In genomic region chr1:154982897-154983648, GRCh38 we compare ENCODE assay signal across 8 cellular contexts. TPM values are rescaled to one million over a fixed set of nuclear protein-coding genes. Genes with fewer than 3 reads are reported as not detected.
A peak's percentile ranks its signal among the peaks of the same experiment; 100 is the strongest.
DNase-seq lines count a peak whose midpoint lies in the region; ATAC-seq and TF ChIP-seq lines count a peak whose summit lies in the region.

FLAD1 (plus strand) TSS chr1:154983344; CDS start chr1:154983695, 351 bp downstream.

- H3K4me2 ChIP-seq in hepatocyte, result peak within 1 kb of the TSS; percentile 95

- H3K9me3 ChIP-seq in hepatocyte (ENCODE audit: low read depth), result no peaks in the 10 kb centered on the region
- H3K9me3 ChIP-seq in aorta (ENCODE audit: control insufficient read depth, low read length), result no peaks in the 10 kb centered on the region

- no peak for TF ChIP-seq CTCF in hepatocyte (IDR thresholded peaks at IDR 0.05; ENCODE audit: poor library complexity)

- peak within 1 kb of the TSS; percentile 46 for H3K4me3 ChIP-seq in hepatocyte
- peak within 1 kb of the TSS; percentile 78 for H3K4me3 ChIP-seq in rectal smooth muscle tissue (ENCODE audit: low read length)
- peak within 1 kb of the TSS; percentile 77 to 90 for H3K4me3 ChIP-seq in aorta (ENCODE audit: low read length in 2 of 2)

- H3K27me3 ChIP-seq in hepatocyte (no peaks in the 10 kb centered on the region), rectal smooth muscle tissue (ENCODE audit: control insufficient read depth, insufficient read depth, low read length) (no peaks in the 10 kb centered on the region), aorta (ENCODE audit: control insufficient read depth in 1 of 2, insufficient read depth in 2 of 2, low read length in 1 of 2) (no peaks in the 10 kb centered on the region)

- H3K9me2 ChIP-seq in hepatocyte (replicated peaks; ENCODE audit: insufficient read depth), result no peaks in the 10 kb centered on the region

- H3K9ac ChIP-seq in rectal smooth muscle tissue (ENCODE audit: low read length), result peak within 1 kb of the TSS; percentile 20

- H3K4me1 ChIP-seq in hepatocyte (ENCODE audit: insufficient read depth) (peaks cover 11% of the 10 kb centered on the region), rectal smooth muscle tissue (ENCODE audit: control insufficient read depth, insufficient read depth, low read length) (peaks cover 6% of the 10 kb centered on the region), aorta (ENCODE audit: control insufficient read depth in 1 of 2, insufficient read depth in 2 of 2, low read length in 2 of 2) (peaks cover 0 to 2% of the 10 kb centered on the region in 2 donors)

- under 1% methylated on average over 26 of the region's 26 CpGs for WGBS in hepatocyte (ENCODE audit: low lambda C conversion rate, missing lambda C conversion rate)
- 0 to 1% methylated on average over 26 of the region's 26 CpGs for WGBS in aorta, 2 donors

- H3K36me3 ChIP-seq in hepatocyte (replicated peaks; ENCODE audit: insufficient read depth, low read depth) (no peaks in the 10 kb centered on the region), rectal smooth muscle tissue (ENCODE audit: control insufficient read depth, insufficient read depth, low read length) (peaks cover 3% of the 10 kb centered on the region), aorta (ENCODE audit: control insufficient read depth in 1 of 2, insufficient read depth in 2 of 2, low read length in 1 of 2) (no peaks in the 10 kb centered on the region)

- ATAC-seq in GM18517 (IDR thresholded peaks at IDR 0.05; ENCODE audit: unreplicated experiment) (peak; percentile 93), HG03039 (IDR thresholded peaks at IDR 0.05; ENCODE audit: unreplicated experiment) (peak; percentile 93), aorta (ENCODE audit: low FRiP score) (peak; percentile 99)

- DNase-seq in NCI-H2081 (lab: John Stamatoyannopoulos, UW), result peak; percentile 100
- DNase-seq in T-helper 9 cell, result peak; percentile 90
- peak; percentile 99 for DNase-seq in astrocyte of the hippocampus (ENCODE audit: low read depth, low spot score)
- peak; percentile 99 for DNase-seq in hepatocyte (ENCODE audit: low spot score)
- peak; percentile 96 to 97 for DNase-seq in aorta

- peak within 1 kb of the TSS; percentile 49 for H3K27ac ChIP-seq in hepatocyte
- H3K27ac ChIP-seq in rectal smooth muscle tissue (ENCODE audit: low read depth, low read length), result peak within 1 kb of the TSS; percentile 8
- H3K27ac ChIP-seq in aorta (ENCODE audit: low read depth in 1 of 2, low read length in 2 of 2), result no peak within 1 kb of the TSS

- peak within 1 kb of the TSS; percentile 26 for H2AFZ ChIP-seq in hepatocyte

- no peaks in the 10 kb centered on the region for H4K20me1 ChIP-seq in hepatocyte (ENCODE audit: insufficient read depth, poor library complexity, severe bottlenecking)

- intact Hi-C loops in aorta (cut with DNase I), result no loop called here

- peaks cover 52% of the 10 kb centered on the region for H3K79me2 ChIP-seq in hepatocyte

RNA-seq across cellular contexts. Expression of gene FLAD1, which starts in this region (rescaled TPM):
- total RNA-seq in hepatocyte, result 25.6 and 27.7 TPM in 2 replicates
- polyA plus RNA-seq in hepatocyte, result 42.8 and 45.1 TPM in 2 replicates
- 10 to 100 TPM; 14.5 to 17.6 TPM for total RNA-seq in aorta
- 10 to 100 TPM; 23.8 to 24.2 TPM for polyA plus RNA-seq in aorta

Comparison
In these comparisons a context has a peak if more than half of its experiments do, and no peak if none do; other contexts are left out.
1. H3K27ac ChIP-seq: peak in hepatocyte (single experiment) and rectal smooth muscle tissue (single experiment); none in aorta (0 of 2).
2. Peak in every context shown above with its lines, with median percentiles within 50 percentile points of each other: ATAC-seq, DNase-seq and H3K4me3 ChIP-seq.